8 cellular contexts compared by ENCODE assay signal in genomic region chr13:102800145-102801041, GRCh38. TPM values are rescaled to one million over a fixed set of nuclear protein-coding genes. Genes with fewer than 3 reads are reported as not detected.
DNase-seq lines count a peak whose midpoint lies in the region; ATAC-seq and TF ChIP-seq lines count a peak whose summit lies in the region.

No MANE protein-coding gene starts in this region.

- TF ChIP-seq CTCF in RWPE2 (IDR thresholded peaks at IDR 0.05; ENCODE audit: poor library complexity, severe bottlenecking) (peak; percentile 91), foreskin fibroblast (IDR thresholded peaks at IDR 0.05; ENCODE audit: low read depth, low read length) (peak; percentile 79)

- DNase-seq in DMS79 treated with DMSO at 0.1 percent for 48 hours (lab: John Stamatoyannopoulos, UW): peak; percentile 87
- peak; percentile 78 for DNase-seq in RWPE2 (ENCODE audit: low spot score)
- peak; percentile 93 for DNase-seq in activated effector memory CD4-positive, alpha-beta T cell treated with anti-CD3 and anti-CD28 coated beads, Interleukin-2, amount 50 U/mL, for 16 hours
- DNase-seq in foreskin fibroblast: peak; percentile 78 to 92

- H3K4me1 ChIP-seq in HUES64 (ENCODE audit: insufficient read depth, low read length) (0 out of 2 replicates have a peak, but pooled peaks cover 8% of the 10 kb centered on the region), RWPE2 (ENCODE audit: insufficient read depth, poor library complexity, severe bottlenecking) (peaks cover 21% of the 10 kb centered on the region), neuron (ENCODE audit: insufficient read depth, low read length) (peaks cover 8% of the 10 kb centered on the region), subcutaneous abdominal adipose tissue (ENCODE audit: control insufficient read depth in 5 of 5, insufficient read depth in 5 of 5, low read length in 5 of 5) (peaks cover 0 to 34% (median 31%) of the 10 kb centered on the region in 5 donors)

- peak overlapping the region; percentile 83 for H2AFZ ChIP-seq in neuron (ENCODE audit: low read depth, low read length)

- H3K27me3 ChIP-seq in HUES64 (ENCODE audit: insufficient read depth, low read length) (peaks cover 41% of the 10 kb centered on the region), RWPE2 (ENCODE audit: insufficient read depth, poor library complexity, severe bottlenecking) (no peaks in the 10 kb centered on the region), neuron (ENCODE audit: insufficient read depth, low read length) (no peaks in the 10 kb centered on the region), subcutaneous abdominal adipose tissue (ENCODE audit: control insufficient read depth in 5 of 5, insufficient read depth in 4 of 5, low read length in 5 of 5) (no peaks in the 10 kb centered on the region)

- H3K9me3 ChIP-seq in HUES64 (ENCODE audit: insufficient read depth, low read depth, low read length) (no peaks in the 10 kb centered on the region), RWPE2 (ENCODE audit: severe bottlenecking) (no peaks in the 10 kb centered on the region), neuron (ENCODE audit: low read length) (no peaks in the 10 kb centered on the region), subcutaneous abdominal adipose tissue (ENCODE audit: control insufficient read depth in 5 of 5, low read length in 5 of 5) (no peaks in the 10 kb centered on the region)

- peak overlapping the region; percentile 48 for H3K9ac ChIP-seq in HUES64 (ENCODE audit: low read depth, low read length)
- peak overlapping the region; percentile 16 to 89 (median 80) for H3K9ac ChIP-seq in subcutaneous abdominal adipose tissue (ENCODE audit: low read length in 5 of 5)

- H3K4me3 ChIP-seq in HUES64 (ENCODE audit: low read length) (peak overlapping the region; percentile 87), RWPE2 (ENCODE audit: severe bottlenecking) (peak overlapping the region; percentile 52), foreskin fibroblast (ENCODE audit: low read depth in 1 of 2, low read length in 2 of 2) (peak overlapping the region; percentile 69 to 78), neuron (ENCODE audit: low read length) (peak overlapping the region; percentile 72), subcutaneous abdominal adipose tissue (ENCODE audit: low read depth in 1 of 5, low read length in 5 of 5) (peak overlapping the region; percentile 70 to 93 (median 89))

- ATAC-seq in GM21447 (IDR thresholded peaks at IDR 0.05; ENCODE audit: unreplicated experiment) (peak; percentile 71), RWPE2 (ENCODE audit: low read depth) (peak; percentile 71)

- H3K27ac ChIP-seq in HUES64 (ENCODE audit: low read depth, low read length): no peak overlapping the region
- H3K27ac ChIP-seq in RWPE2 (ENCODE audit: poor library complexity, severe bottlenecking): peak overlapping the region; percentile 73
- H3K27ac ChIP-seq in subcutaneous abdominal adipose tissue (ENCODE audit: low read depth, low read length): peak overlapping the region; percentile 67

- no peaks in the 10 kb centered on the region for H3K36me3 ChIP-seq in HUES64 (ENCODE audit: insufficient read depth, low read length)
- peaks cover 5% of the 10 kb centered on the region for H3K36me3 ChIP-seq in RWPE2 (ENCODE audit: low read depth)
- H3K36me3 ChIP-seq in neuron (ENCODE audit: insufficient read depth, low read length): peaks cover 4% of the 10 kb centered on the region
- no peaks in the 10 kb centered on the region for H3K36me3 ChIP-seq in subcutaneous abdominal adipose tissue (ENCODE audit: control insufficient read depth in 5 of 5, insufficient read depth in 5 of 5, low read length in 5 of 5)

- 2% methylated on average over 79 of the region's 81 CpGs for WGBS in HUES64

RNA-seq across cellular contexts. Expression of gene BIVM, which starts 1.5 kb away (rescaled TPM):
- 3.6 TPM for polyA plus RNA-seq in HUES64 (2013, experiment 1 of 2)
- 4.9 TPM for polyA plus RNA-seq in HUES64 (2013, experiment 2 of 2)

RNA-seq across cellular contexts. Expression of gene POGLUT2, which starts 1.6 kb away (rescaled TPM):
- 17.0 TPM for polyA plus RNA-seq in HUES64 (2013, experiment 1 of 2)
- polyA plus RNA-seq in HUES64 (2013, experiment 2 of 2): 18.8 TPM

RNA-seq across cellular contexts. Expression of gene TEX30, which starts 26.8 kb away (rescaled TPM):
- 12.2 TPM for polyA plus RNA-seq in HUES64 (2013, experiment 1 of 2)
- 16.2 TPM for polyA plus RNA-seq in HUES64 (2013, experiment 2 of 2)

RNA-seq across cellular contexts. Expression of gene ERCC5, which starts 45.4 kb away (rescaled TPM):
- 18.6 TPM for polyA plus RNA-seq in HUES64 (2013, experiment 1 of 2)
- polyA plus RNA-seq in HUES64 (2013, experiment 2 of 2): 21.6 TPM
